In the genomic region with DNA sequence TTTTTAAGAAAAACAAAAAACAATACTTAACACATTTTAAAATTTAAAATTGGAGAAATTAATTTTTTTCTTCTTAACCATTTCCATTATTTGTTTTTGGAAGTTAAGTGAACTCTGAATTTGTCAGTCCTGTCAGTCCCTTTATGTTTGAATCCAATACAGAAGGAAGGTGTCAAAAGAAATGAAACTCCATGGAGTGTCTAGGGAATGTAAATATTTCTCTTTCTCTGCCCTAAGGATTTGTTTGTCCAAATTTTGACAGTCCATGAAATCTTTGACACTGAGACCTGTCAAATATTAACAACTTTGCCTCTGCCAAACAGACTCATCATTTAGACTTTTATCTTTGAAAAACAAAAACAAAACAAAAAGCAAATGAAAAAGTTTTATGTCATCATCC, we compare ENCODE assay signal across 1 cellular context.
A peak's percentile ranks its signal among the peaks of the same experiment; 100 is the strongest.
TF ChIP-seq lines count a peak whose summit lies in the region.

No MANE protein-coding gene starts in this region.

TF ChIP-seq in HepG2, 621 proteins besides CTCF, POLR2A, EP300 and RAD21 (continued from another document):
- no peak for TF ChIP-seq ZNF780A (CRISPR knock-in tag; IDR thresholded peaks at IDR 0.05)
- TF ChIP-seq, protein P1, sequence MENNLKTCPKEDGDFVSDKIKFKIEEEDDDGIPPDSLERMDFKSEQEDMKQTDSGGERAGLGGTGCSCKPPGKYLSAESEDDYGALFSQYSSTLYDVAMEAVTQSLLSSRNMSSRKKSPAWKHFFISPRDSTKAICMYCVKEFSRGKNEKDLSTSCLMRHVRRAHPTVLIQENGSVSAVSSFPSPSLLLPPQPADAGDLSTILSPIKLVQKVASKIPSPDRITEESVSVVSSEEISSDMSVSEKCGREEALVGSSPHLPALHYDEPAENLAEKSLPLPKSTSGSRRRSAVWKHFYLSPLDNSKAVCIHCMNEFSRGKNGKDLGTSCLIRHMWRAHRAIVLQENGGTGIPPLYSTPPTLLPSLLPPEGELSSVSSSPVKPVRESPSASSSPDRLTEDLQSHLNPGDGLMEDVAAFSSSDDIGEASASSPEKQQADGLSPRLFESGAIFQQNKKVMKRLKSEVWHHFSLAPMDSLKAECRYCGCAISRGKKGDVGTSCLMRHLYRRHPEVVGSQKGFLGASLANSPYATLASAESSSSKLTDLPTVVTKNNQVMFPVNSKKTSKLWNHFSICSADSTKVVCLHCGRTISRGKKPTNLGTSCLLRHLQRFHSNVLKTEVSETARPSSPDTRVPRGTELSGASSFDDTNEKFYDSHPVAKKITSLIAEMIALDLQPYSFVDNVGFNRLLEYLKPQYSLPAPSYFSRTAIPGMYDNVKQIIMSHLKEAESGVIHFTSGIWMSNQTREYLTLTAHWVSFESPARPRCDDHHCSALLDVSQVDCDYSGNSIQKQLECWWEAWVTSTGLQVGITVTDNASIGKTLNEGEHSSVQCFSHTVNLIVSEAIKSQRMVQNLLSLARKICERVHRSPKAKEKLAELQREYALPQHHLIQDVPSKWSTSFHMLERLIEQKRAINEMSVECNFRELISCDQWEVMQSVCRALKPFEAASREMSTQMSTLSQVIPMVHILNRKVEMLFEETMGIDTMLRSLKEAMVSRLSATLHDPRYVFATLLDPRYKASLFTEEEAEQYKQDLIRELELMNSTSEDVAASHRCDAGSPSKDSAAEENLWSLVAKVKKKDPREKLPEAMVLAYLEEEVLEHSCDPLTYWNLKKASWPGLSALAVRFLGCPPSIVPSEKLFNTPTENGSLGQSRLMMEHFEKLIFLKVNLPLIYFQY (CRISPR knock-in tag; IDR thresholded peaks at IDR 0.05; ENCODE audit: borderline replicate concordance): no peak
- TF ChIP-seq BCL6 (CRISPR knock-in tag; IDR thresholded peaks at IDR 0.05): peak; percentile 89
- TF ChIP-seq FOXP1 (IDR thresholded peaks at IDR 0.05): no peak
- TF ChIP-seq FOXP1 (CRISPR knock-in tag; IDR thresholded peaks at IDR 0.05): peak; percentile 51; the same call in 1 of the 2 replicates
